Comparison of ENCODE assay signal across 8 cellular contexts in the genomic region with DNA sequence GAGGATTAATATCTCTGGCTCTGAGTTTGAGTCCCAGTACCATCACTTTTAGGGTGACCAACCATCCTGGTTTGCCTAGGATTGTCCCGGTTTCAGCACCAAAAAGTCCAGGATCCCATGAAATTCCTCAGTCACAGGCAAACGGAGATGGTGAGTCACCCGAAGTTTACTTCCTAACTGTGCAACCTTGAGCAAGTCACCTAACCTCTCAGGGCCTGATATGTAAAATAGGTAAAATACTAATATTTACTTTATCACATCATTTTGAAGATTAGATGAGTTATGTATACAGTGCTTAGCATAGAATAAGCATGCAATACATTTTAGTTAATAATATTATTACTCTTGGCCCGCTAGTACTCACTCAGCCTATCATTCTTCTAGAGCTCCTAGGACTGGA.
"Had no signal": no experiment of that assay in that cellular context is flagged by ENCODE, and none has a peak within 500 bp of the region (broad histone marks: within the 10 kb centered on the region; RNA-seq: fewer than 3 reads in every experiment).

No MANE protein-coding gene starts in this region.

- ATAC-seq: GM23338, K562 had no signal

- H3K4me3 ChIP-seq: GM23338, K562 had no signal

- FAIRE-seq: H1, H54, HTR-8/SVneo, K562 had no signal

- DNase-seq: H9, IMR-90, KG1 had no signal
